8 cellular contexts compared by ENCODE assay signal in genomic region chr12:25276199-25276937, GRCh38. TPM values are rescaled to one million over a fixed set of nuclear protein-coding genes. Genes with fewer than 3 reads are reported as not detected.
DNase-seq lines count a peak whose midpoint lies in the region; ATAC-seq, FAIRE-seq and TF ChIP-seq lines count a peak whose summit lies in the region.

No MANE protein-coding gene starts in this region.

- H3K4me2 ChIP-seq in mesenchymal stem cell (ENCODE audit: low read length, poor library complexity, severe bottlenecking) = no peak overlapping the region

- H3K36me3 Mint-ChIP-seq in activated CD8-positive, alpha-beta T cell treated with anti-CD3 and anti-CD28 coated beads for 36 hours (ENCODE audit: low read depth) = no peaks in the 10 kb centered on the region
- peaks cover 2% of the 10 kb centered on the region for H3K36me3 Mint-ChIP-seq in activated CD8-positive, alpha-beta T cell treated with anti-CD3 and anti-CD28 coated beads, Interleukin-2, amount 10 ng/mL, durations not matched to agents 7 days and 5 days (ENCODE audit: low read depth)

- no peaks in the 10 kb centered on the region for H3K36me3 ChIP-seq in mesenchymal stem cell (ENCODE audit: control insufficient read depth in 1 of 2, insufficient read depth in 2 of 2, low read depth in 1 of 2, low read length in 2 of 2)
- no peaks in the 10 kb centered on the region for H3K36me3 ChIP-seq in stomach smooth muscle (ENCODE audit: control insufficient read depth in 2 of 2, insufficient read depth in 2 of 2, low read length in 2 of 2)

- peaks cover 4% of the 10 kb centered on the region for H3K4me1 ChIP-seq in mesenchymal stem cell (ENCODE audit: control insufficient read depth, insufficient read depth, low read depth, low read length)
- peaks cover 6% of the 10 kb centered on the region for H3K4me1 ChIP-seq in stomach smooth muscle (ENCODE audit: control insufficient read depth, insufficient read depth, low read length)

- no peaks in the 10 kb centered on the region for H3K79me1 ChIP-seq in mesenchymal stem cell (replicated peaks; ENCODE audit: low read length, poor library complexity, severe bottlenecking)

- H3K4me3 Mint-ChIP-seq in activated CD8-positive, alpha-beta T cell treated with anti-CD3 and anti-CD28 coated beads for 36 hours = no peak overlapping the region
- H3K4me3 Mint-ChIP-seq in activated CD8-positive, alpha-beta T cell treated with anti-CD3 and anti-CD28 coated beads, Interleukin-2, amount 10 ng/mL, durations not matched to agents 7 days and 5 days = no peak overlapping the region

- no peak for FAIRE-seq in D721Med (lab: Jason Lieb, UNC)

- POLR2A ChIA-PET in activated CD8-positive, alpha-beta T cell treated with anti-CD3 and anti-CD28 coated beads for 36 hours (lab: Charles Lee) = interaction anchor here (1.0 kb wide), 1 partner anchor 111 kb away, joined by 3 read pairs; no protein-coding TSS in a partner anchor
- POLR2A ChIA-PET in activated CD8-positive, alpha-beta T cell treated with anti-CD3 and anti-CD28 coated beads, Interleukin-2, amount 10 ng/mL, durations not matched to agents 7 days and 5 days (lab: Charles Lee) = no interaction called here

- peak overlapping the region in 1 of 2 experiments; percentile 54 for H3K4ac ChIP-seq in mesenchymal stem cell (ENCODE audit: low read depth in 1 of 2, low read length in 2 of 2)

- H3K4me1 Mint-ChIP-seq in activated CD8-positive, alpha-beta T cell treated with anti-CD3 and anti-CD28 coated beads for 36 hours (ENCODE audit: low read depth) = peaks cover 21% of the 10 kb centered on the region
- H3K4me1 Mint-ChIP-seq in activated CD8-positive, alpha-beta T cell treated with anti-CD3 and anti-CD28 coated beads, Interleukin-2, amount 10 ng/mL, durations not matched to agents 7 days and 5 days (ENCODE audit: low read depth) = peaks cover 23% of the 10 kb centered on the region

- peak overlapping the region; percentile 73 for H2BK120ac ChIP-seq in mesenchymal stem cell (ENCODE audit: low read depth, low read length)

- H3K27me3 Mint-ChIP-seq in activated CD8-positive, alpha-beta T cell treated with anti-CD3 and anti-CD28 coated beads for 36 hours = no peaks in the 10 kb centered on the region
- no peaks in the 10 kb centered on the region for H3K27me3 Mint-ChIP-seq in activated CD8-positive, alpha-beta T cell treated with anti-CD3 and anti-CD28 coated beads, Interleukin-2, amount 10 ng/mL, durations not matched to agents 7 days and 5 days (ENCODE audit: low read depth)

- no peak for TF ChIP-seq CTCF in activated CD8-positive, alpha-beta T cell treated with anti-CD3 and anti-CD28 coated beads for 36 hours (IDR thresholded peaks at IDR 0.05)
- TF ChIP-seq CTCF in D721Med (IDR thresholded peaks at IDR 0.05; ENCODE audit: insufficient read depth, missing control alignments) = no peak

- no peak overlapping the region for H2BK15ac ChIP-seq in mesenchymal stem cell (ENCODE audit: low read depth, poor library complexity, severe bottlenecking)

- intact Hi-C loops in activated CD8-positive, alpha-beta T cell treated with anti-CD3 and anti-CD28 coated beads for 36 hours (cut with micrococcal nuclease) = no loop called here

- DNase-seq in activated CD8-positive, alpha-beta T cell treated with anti-CD3 and anti-CD28 coated beads for 36 hours = peak; percentile 86
- no peak for DNase-seq in activated CD8-positive, alpha-beta T cell treated with anti-CD3 and anti-CD28 coated beads, Interleukin-2, amount 10 ng/mL, durations not matched to agents 7 days and 5 days
- peak; percentile 18 for DNase-seq in NCI-H748 treated with DMSO at 0.1 percent for 48 hours (lab: John Stamatoyannopoulos, UW)
- peak; percentile 79 for DNase-seq in activated naive CD4-positive, alpha-beta T cell treated with anti-CD3 and anti-CD28 coated beads, Interleukin-2, amount 50 U/mL, for 16 hours
- DNase-seq in mesenchymal stem cell = peak; percentile 93
- no peak for DNase-seq in D721Med (ENCODE audit: insufficient read length, low spot score)

- no peak overlapping the region for H3K27ac Mint-ChIP-seq in activated CD8-positive, alpha-beta T cell treated with anti-CD3 and anti-CD28 coated beads for 36 hours
- H3K27ac Mint-ChIP-seq in activated CD8-positive, alpha-beta T cell treated with anti-CD3 and anti-CD28 coated beads, Interleukin-2, amount 10 ng/mL, durations not matched to agents 7 days and 5 days = no peak overlapping the region

- CTCF ChIA-PET in activated CD8-positive, alpha-beta T cell treated with anti-CD3 and anti-CD28 coated beads for 36 hours (lab: Charles Lee) = interaction anchor here (1.0 to 1.4 kb wide), 2 partner anchors 8 to 35 kb away, joined by 3 to 9 read pairs; no protein-coding TSS in a partner anchor
- CTCF ChIA-PET in activated CD8-positive, alpha-beta T cell treated with anti-CD3 and anti-CD28 coated beads, Interleukin-2, amount 10 ng/mL, durations not matched to agents 7 days and 5 days (lab: Charles Lee) = no interaction called here

- H3K27me3 ChIP-seq in mesenchymal stem cell (ENCODE audit: control insufficient read depth in 1 of 2, insufficient read depth in 1 of 2, low read length in 2 of 2) (no peaks in the 10 kb centered on the region), stomach smooth muscle (ENCODE audit: control insufficient read depth in 1 of 2, insufficient read depth in 2 of 2, low read length in 2 of 2) (no peaks in the 10 kb centered on the region)

- no peak overlapping the region for H2BK5ac ChIP-seq in mesenchymal stem cell (ENCODE audit: low read depth, low read length, poor library complexity, severe bottlenecking)

- peak overlapping the region; percentile 62 for H3K27ac ChIP-seq in mesenchymal stem cell (ENCODE audit: low read length, poor library complexity, severe bottlenecking)
- peak overlapping the region; percentile 43 for H3K27ac ChIP-seq in stomach smooth muscle (ENCODE audit: low read length)

- H3K14ac ChIP-seq in mesenchymal stem cell (ENCODE audit: low read length in 2 of 2) = no peak overlapping the region

- H3K9ac ChIP-seq in mesenchymal stem cell (ENCODE audit: low read length) = no peak overlapping the region
- no peak overlapping the region for H3K9ac ChIP-seq in stomach smooth muscle (ENCODE audit: low read length in 2 of 2)

- H2BK12ac ChIP-seq in mesenchymal stem cell (ENCODE audit: low read length in 2 of 2) = peak overlapping the region in 1 of 2 experiments; percentile 47

- H3K18ac ChIP-seq in mesenchymal stem cell (ENCODE audit: low read depth in 1 of 2, low read length in 2 of 2) = peak overlapping the region; percentile 30 to 58

- H2AFZ ChIP-seq in mesenchymal stem cell (ENCODE audit: low read depth, low read length) = peak overlapping the region; percentile 58

- H4K91ac ChIP-seq in mesenchymal stem cell (ENCODE audit: low read length) = no peak overlapping the region

- H3K9me3 Mint-ChIP-seq in activated CD8-positive, alpha-beta T cell treated with anti-CD3 and anti-CD28 coated beads for 36 hours = no peaks in the 10 kb centered on the region
- no peaks in the 10 kb centered on the region for H3K9me3 Mint-ChIP-seq in activated CD8-positive, alpha-beta T cell treated with anti-CD3 and anti-CD28 coated beads, Interleukin-2, amount 10 ng/mL, durations not matched to agents 7 days and 5 days (ENCODE audit: insufficient read depth)

- H3K23ac ChIP-seq in mesenchymal stem cell (ENCODE audit: low read length in 2 of 2) = no peak overlapping the region

- ATAC-seq in activated CD8-positive, alpha-beta T cell treated with anti-CD3 and anti-CD28 coated beads for 36 hours = peak; percentile 94
- no peak for ATAC-seq in activated CD8-positive, alpha-beta T cell treated with anti-CD3 and anti-CD28 coated beads, Interleukin-2, amount 10 ng/mL, durations not matched to agents 7 days and 5 days
- ATAC-seq in HG03045 (IDR thresholded peaks at IDR 0.05; ENCODE audit: unreplicated experiment) = no peak

- H3K9me3 ChIP-seq in mesenchymal stem cell (ENCODE audit: control insufficient read depth, low read length) (no peaks in the 10 kb centered on the region), stomach smooth muscle (ENCODE audit: control insufficient read depth in 2 of 2, low read length in 2 of 2) (no peaks in the 10 kb centered on the region)

- H2AK5ac ChIP-seq in mesenchymal stem cell (ENCODE audit: low read length, severe bottlenecking) = peak overlapping the region; percentile 15

- 50% methylated on average over 3 of the region's 4 CpGs for WGBS in mesenchymal stem cell

- peak overlapping the region; percentile 45 for H4K8ac ChIP-seq in mesenchymal stem cell (ENCODE audit: low read length)

- H3K4me3 ChIP-seq in mesenchymal stem cell (ENCODE audit: insufficient read depth in 1 of 2, low read depth in 1 of 2, low read length in 2 of 2) (no peak overlapping the region), stomach smooth muscle (ENCODE audit: low read length in 2 of 2) (no peak overlapping the region)

RNA-seq across cellular contexts. Expression of gene KRAS, which starts 25.6 kb away (rescaled TPM):
- total RNA-seq in activated CD8-positive, alpha-beta T cell treated with anti-CD3 and anti-CD28 coated beads for 36 hours = 10 to 100 TPM; 17.0 to 19.0 TPM
- total RNA-seq in activated CD8-positive, alpha-beta T cell treated with anti-CD3 and anti-CD28 coated beads, Interleukin-2, amount 10 ng/mL, durations not matched to agents 7 days and 5 days = 10 to 100 TPM; 33.4 to 37.6 TPM
- 26.5 TPM for polyA plus RNA-seq in mesenchymal stem cell (2013, experiment 1 of 2)
- 26.4 TPM for polyA plus RNA-seq in mesenchymal stem cell (2013, experiment 2 of 2)

Comparison
In these comparisons a context has a peak if more than half of its experiments do, and no peak if none do; other contexts are left out.
1. DNase-seq: peak in activated CD8-positive, alpha-beta T cell treated with anti-CD3 and anti-CD28 coated beads for 36 hours (single experiment), NCI-H748 treated with DMSO at 0.1 percent for 48 hours (single experiment), activated naive CD4-positive, alpha-beta T cell treated with anti-CD3 and anti-CD28 coated beads, Interleukin-2, amount 50 U/mL, for 16 hours (single experiment) and mesenchymal stem cell (single experiment); none in activated CD8-positive, alpha-beta T cell treated with anti-CD3 and anti-CD28 coated beads, Interleukin-2, amount 10 ng/mL, durations not matched to agents 7 days and 5 days (single experiment) and D721Med (single experiment).